1 cellular context compared by ENCODE assay signal in genomic region chr11:34487430-34487829, GRCh38.
TF ChIP-seq lines count a peak whose summit lies in the region.

No MANE protein-coding gene starts in this region.

TF ChIP-seq in GM12878, 131 proteins besides CTCF, POLR2A, EP300 and RAD21:
- no peak for TF ChIP-seq E4F1 (IDR thresholded peaks at IDR 0.05; ENCODE audit: borderline replicate concordance, partially characterized antibody)
- TF ChIP-seq RUNX3 (IDR thresholded peaks at IDR 0.05; ENCODE audit: low read length) = peak; percentile 61
- no peak for TF ChIP-seq ZSCAN29 (IDR thresholded peaks at IDR 0.05)
- TF ChIP-seq TCF7 (IDR thresholded peaks at IDR 0.05; ENCODE audit: borderline replicate concordance) = no peak
- no peak for TF ChIP-seq RELB (IDR thresholded peaks at IDR 0.05; ENCODE audit: low read depth)
- TF ChIP-seq PAX5 (IDR thresholded peaks at IDR 0.05; ENCODE audit: borderline replicate concordance, low read depth, low read length) = peak; percentile 37; the same call in 1 of the 2 replicates
- no peak for TF ChIP-seq CREM (IDR thresholded peaks at IDR 0.05; ENCODE audit: low read depth)
- TF ChIP-seq FOS (IDR thresholded peaks at IDR 0.05; ENCODE audit: borderline replicate concordance, extremely low read depth, insufficient read length) = no peak
- no peak for TF ChIP-seq ZNF274 (IDR thresholded peaks at IDR 0.05; ENCODE audit: insufficient read depth, insufficient read length)
- no peak for TF ChIP-seq ZNF217 (IDR thresholded peaks at IDR 0.05)
- TF ChIP-seq PML (IDR thresholded peaks at IDR 0.05; ENCODE audit: low read length) = no peak
- TF ChIP-seq MEF2B (IDR thresholded peaks at IDR 0.05; ENCODE audit: partially characterized antibody, poor library complexity, severe bottlenecking) = no peak
- no peak for TF ChIP-seq BRCA1 (IDR thresholded peaks at IDR 0.05; ENCODE audit: low read depth, low read length)
